17 cellular contexts compared by ENCODE assay signal in the genomic region with DNA sequence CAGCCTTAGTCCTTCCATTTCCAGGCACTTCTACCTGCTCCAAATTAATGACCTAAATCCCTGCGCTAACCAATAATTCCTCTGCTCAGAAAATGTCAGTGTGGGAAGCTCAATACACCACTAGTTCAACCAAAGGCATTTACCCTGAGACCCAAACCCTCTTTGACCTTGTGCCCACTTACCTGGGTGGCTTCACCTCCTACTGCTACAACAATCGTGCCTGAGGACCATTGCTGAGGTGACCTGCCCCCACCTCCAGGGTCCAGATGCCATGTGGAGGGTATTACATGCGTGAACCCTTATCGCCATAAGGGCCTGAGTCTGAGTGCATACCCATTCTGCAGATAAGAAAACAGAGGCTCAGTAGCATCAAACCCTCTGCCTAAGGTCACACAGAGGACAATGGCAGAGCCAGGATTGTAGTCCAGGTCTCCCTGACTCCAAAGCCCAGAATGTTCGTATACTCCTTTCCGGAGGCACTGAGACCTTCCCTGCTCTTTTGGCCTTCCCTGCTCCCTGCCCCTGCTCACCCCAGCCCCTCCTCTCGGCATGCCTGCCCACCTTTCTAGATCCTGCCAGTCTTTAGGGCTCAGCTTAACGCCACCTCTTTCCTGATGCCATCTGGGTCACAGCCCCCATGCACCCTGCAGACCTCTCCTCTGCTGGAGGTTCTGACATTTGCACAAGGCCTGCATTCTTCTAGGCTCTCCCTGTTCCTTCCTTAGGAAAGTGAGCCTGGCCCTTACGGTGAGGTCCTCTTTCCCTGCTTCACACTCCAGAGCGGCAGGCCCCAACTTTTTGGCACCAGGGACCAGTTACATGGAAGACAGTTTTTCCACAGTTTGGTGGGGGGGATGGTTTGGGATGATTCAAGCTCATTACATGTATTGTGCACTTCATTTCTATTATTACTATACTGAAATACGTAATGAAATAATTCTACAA.
DNase-seq lines count a peak whose midpoint lies in the region; ATAC-seq, FAIRE-seq and TF ChIP-seq lines count a peak whose summit lies in the region.
"Had no signal": no experiment of that assay in that cellular context is flagged by ENCODE, and none has a peak within 500 bp of the region (broad histone marks: within the 10 kb centered on the region; RNA-seq: fewer than 3 reads in every experiment).

No MANE protein-coding gene starts in this region.

- H3K4me1 ChIP-seq in SK-N-SH (ENCODE audit: control insufficient read depth in 1 of 2, insufficient read depth in 2 of 2, low read depth in 1 of 2, low read length in 1 of 2) (no peaks in the 10 kb centered on the region; a peak in 1 of 4 replicates), K562 (replicated peaks in 1 of 2; ENCODE audit: control insufficient read depth in 2 of 2, insufficient read depth in 2 of 2, low read length in 2 of 2) (peaks cover 0 to 12% of the 10 kb centered on the region in 2 experiments; a peak in 2 of 5 replicates), HepG2 (ENCODE audit: insufficient read depth, low read length) (peaks cover 49% of the 10 kb centered on the region), upper lobe of left lung (peaks cover 20 to 29% (median 23%) of the 10 kb centered on the region in 4 donors), mesendoderm (ENCODE audit: control insufficient read depth, low read depth, low read length) (no peaks in the 10 kb centered on the region)

- H2BK120ac ChIP-seq in mesendoderm (ENCODE audit: low read depth, low read length) = no peak overlapping the region

- in situ Hi-C loops in K562 (cut with MboI) (no loop called here), HepG2 (cut with HindIII; ENCODE audit: extremely low pct_ligation_motif_present, low pct_unique_long_range_greater_than_20kb) (loop anchor here (5.0 to 25.0 kb wide), 3 partner anchors 94 to 389 kb away; a partner anchor contains a TSS)

- no peak overlapping the region for H3K56ac ChIP-seq in mesendoderm (ENCODE audit: low read length)

- H3K4me3 ChIP-seq in SK-N-SH (ENCODE audit: low read depth in 2 of 2, low read length in 1 of 2) = no peak overlapping the region
- no peak overlapping the region for H3K4me3 ChIP-seq in K562
- H3K4me3 ChIP-seq in HepG2 (replicated peaks in 1 of 3; ENCODE audit: insufficient read depth in 1 of 3, low read depth in 2 of 3, low read length in 3 of 3) = no peak overlapping the region
- H3K4me3 ChIP-seq in upper lobe of left lung = no peak overlapping the region
- H3K4me3 ChIP-seq in mesendoderm (ENCODE audit: low read length) = no peak overlapping the region
- H3K4me3 ChIP-seq: GM12878 had no signal

- POLR2A ChIA-PET in SK-N-SH (lab: Yijun Ruan, JAX) (no interaction called here), K562 (lab: Yijun Ruan, JAX) (no interaction called here), HepG2 (lab: Yijun Ruan, JAX) (no interaction called here)

- no peak overlapping the region for H4K8ac ChIP-seq in mesendoderm (ENCODE audit: low read depth, low read length)

- H3K9ac ChIP-seq in SK-N-SH = no peak overlapping the region
- H3K9ac ChIP-seq in K562 (ENCODE audit: insufficient read depth in 1 of 2, low read depth in 2 of 2, low read length in 2 of 2) = no peak overlapping the region
- no peak overlapping the region for H3K9ac ChIP-seq in HepG2 (ENCODE audit: insufficient read depth, low read depth, low read length)
- no peak overlapping the region for H3K9ac ChIP-seq in mesendoderm (ENCODE audit: low read length)

- no peaks in the 10 kb centered on the region for H3K27me3 ChIP-seq in SK-N-SH (ENCODE audit: insufficient read depth)
- H3K27me3 ChIP-seq in K562 (ENCODE audit: control insufficient read depth in 2 of 2, insufficient read depth in 2 of 2, low read length in 2 of 2) = no peaks in the 10 kb centered on the region; a peak in 1 of 5 replicates
- H3K27me3 ChIP-seq in HepG2 (ENCODE audit: control insufficient read depth in 1 of 2, insufficient read depth in 2 of 2, low read length in 2 of 2) = peaks cover 3 to 7% of the 10 kb centered on the region in 2 experiments; a peak in 3 of 5 replicates
- peaks cover 0 to 19% (median 4%) of the 10 kb centered on the region in 4 donors for H3K27me3 ChIP-seq in upper lobe of left lung
- H3K27me3 ChIP-seq in mesendoderm (ENCODE audit: insufficient read depth, low read length, poor library complexity) = no peaks in the 10 kb centered on the region

- FAIRE-seq in K562 (lab: Jason Lieb, UNC) = no peak
- no peak for FAIRE-seq in HepG2 (lab: Jason Lieb, UNC)
- FAIRE-seq: GM12878 had no signal

- H3K4me2 ChIP-seq in SK-N-SH = no peak overlapping the region
- no peak overlapping the region for H3K4me2 ChIP-seq in K562 (ENCODE audit: insufficient read depth, low read length)
- no peak overlapping the region for H3K4me2 ChIP-seq in HepG2 (ENCODE audit: low read depth, low read length)
- no peak overlapping the region for H3K4me2 ChIP-seq in mesendoderm (ENCODE audit: low read length)

- BruUV-seq in K562 (replicated peaks; lab: Mats Ljungman, UMichigan) (no TSS peak), HepG2 (replicated peaks; lab: Mats Ljungman, UMichigan) (no TSS peak)

- CTCF ChIA-PET in SK-N-SH (lab: Yijun Ruan, JAX) = interaction anchor here (0.7 to 19.4 kb wide), 7 partner anchors 82 to 416 kb away, joined by 3 to 520 read pairs (median 5); no protein-coding TSS in a partner anchor
- CTCF ChIA-PET in K562 (lab: Yijun Ruan, JAX; ENCODE audit: low intra/inter-chr PET ratio) = no interaction called here
- CTCF ChIA-PET in HepG2 (lab: Yijun Ruan, JAX; ENCODE audit: low intra/inter-chr PET ratio, low total read pairs) = no interaction called here

- H3K9me2 ChIP-seq in SK-N-SH = no peaks in the 10 kb centered on the region

- H4K5ac ChIP-seq in mesendoderm (ENCODE audit: low read length) = no peak overlapping the region

- no peaks in the 10 kb centered on the region for H3K9me1 ChIP-seq in K562 (ENCODE audit: control insufficient read depth, insufficient read depth, low read length)

- no peaks in the 10 kb centered on the region for H3K79me2 ChIP-seq in SK-N-SH (ENCODE audit: insufficient read depth)
- no peaks in the 10 kb centered on the region for H3K79me2 ChIP-seq in K562 (ENCODE audit: control insufficient read depth, insufficient read depth, low read length)
- H3K79me2 ChIP-seq in HepG2 (ENCODE audit: insufficient read depth, low read length) = no peaks in the 10 kb centered on the region
- no peaks in the 10 kb centered on the region for H3K79me2 ChIP-seq in mesendoderm (ENCODE audit: control insufficient read depth, insufficient read depth, low read length)

- no peak for TF ChIP-seq EP300 in SK-N-SH (IDR thresholded peaks at IDR 0.05; ENCODE audit: borderline replicate concordance in 1 of 2, low read depth in 1 of 2, low read length in 1 of 2)
- no peak for TF ChIP-seq EP300 in K562 (IDR thresholded peaks at IDR 0.05; ENCODE audit: low read length)
- TF ChIP-seq EP300 in HepG2 (IDR thresholded peaks at IDR 0.05; ENCODE audit: low read depth in 2 of 2, low read length in 2 of 2) = no peak
- no peak for TF ChIP-seq EP300 in HepG2 (CRISPR knock-in tag; IDR thresholded peaks at IDR 0.05; ENCODE audit: borderline replicate concordance)
- TF ChIP-seq EP300 in upper lobe of left lung (IDR thresholded peaks at IDR 0.05) = no peak

- H4K20me1 ChIP-seq in SK-N-SH (ENCODE audit: insufficient read depth) (no peaks in the 10 kb centered on the region), K562 (replicated peaks; ENCODE audit: control insufficient read depth, insufficient read depth, low read length) (0 out of 2 replicates have a peak, but pooled peaks cover 3% of the 10 kb centered on the region), HepG2 (ENCODE audit: insufficient read depth, low read length) (peaks cover 3% of the 10 kb centered on the region; the same call in 1 of the 2 replicates)

- no peak for TF ChIP-seq RAD21 in SK-N-SH (IDR thresholded peaks at IDR 0.05; ENCODE audit: low read length)
- TF ChIP-seq RAD21 in K562 (CRISPR knock-in tag; conservative IDR thresholded peaks at IDR 0.05 in 1 of 2, IDR thresholded peaks at IDR 0.05 in 1 of 2) = no peak
- no peak for TF ChIP-seq RAD21 in HepG2 (CRISPR knock-in tag; IDR thresholded peaks at IDR 0.05)

- H3K36me3 ChIP-seq in SK-N-SH (replicated peaks in 1 of 2; ENCODE audit: control insufficient read depth in 1 of 2, insufficient read depth in 2 of 2, low read length in 1 of 2) (no peaks in the 10 kb centered on the region), K562 (ENCODE audit: control insufficient read depth, insufficient read depth, low read length) (no peaks in the 10 kb centered on the region), HepG2 (replicated peaks in 1 of 2; ENCODE audit: control insufficient read depth in 1 of 2, insufficient read depth in 2 of 2, low read length in 2 of 2) (no peaks in the 10 kb centered on the region), upper lobe of left lung (no peaks in the 10 kb centered on the region), mesendoderm (ENCODE audit: control insufficient read depth, insufficient read depth, low read length) (no peaks in the 10 kb centered on the region)

- H2BK5ac ChIP-seq in mesendoderm (ENCODE audit: low read length) = no peak overlapping the region

- no peak overlapping the region for H3K27ac ChIP-seq in SK-N-SH (ENCODE audit: low read depth in 2 of 2, low read length in 1 of 2)
- H3K27ac ChIP-seq in K562 (ENCODE audit: extremely low read depth, low read depth, low read length) = no peak overlapping the region
- no peak overlapping the region for H3K27ac ChIP-seq in HepG2 (ENCODE audit: extremely low read length, insufficient read depth, low read length)
- H3K27ac ChIP-seq in upper lobe of left lung = peak overlapping the region; percentile 75 to 86 (median 82)
- no peak overlapping the region for H3K27ac ChIP-seq in mesendoderm (ENCODE audit: low read depth, low read length)
- H3K27ac ChIP-seq: 22Rv1 had no signal

- WGBS in SK-N-SH (ENCODE audit: low lambda C conversion rate) = 65% methylated on average over 11 of the region's 11 CpGs
- WGBS in K562 (ENCODE audit: insufficient coverage, low coverage, missing lambda C conversion rate) = 8% methylated on average over 10 of the region's 11 CpGs
- WGBS in HepG2 (ENCODE audit: low lambda C conversion rate) = 94% methylated on average over 10 of the region's 11 CpGs
- 87 to 96% methylated on average over 10 to 11 of the region's 11 CpGs for WGBS in upper lobe of left lung, 2 donors
- no CpG with 5 or more reads among the region's 11 CpGs for WGBS in mesendoderm (ENCODE audit: extremely low coverage, insufficient coverage, low lambda C conversion rate)

- H3K4ac ChIP-seq in mesendoderm (ENCODE audit: low read depth, low read length) = no peak overlapping the region

- H3K9me3 ChIP-seq in SK-N-SH = no peaks in the 10 kb centered on the region
- no peaks in the 10 kb centered on the region for H3K9me3 ChIP-seq in K562 (replicated peaks; ENCODE audit: control insufficient read depth, insufficient read depth, low read depth, low read length)
- no peaks in the 10 kb centered on the region for H3K9me3 ChIP-seq in HepG2 (ENCODE audit: low read length)
- no peaks in the 10 kb centered on the region for H3K9me3 ChIP-seq in upper lobe of left lung

- no peaks in the 10 kb centered on the region for H3K79me1 ChIP-seq in mesendoderm (ENCODE audit: low read length)

- no peak overlapping the region for H2AFZ ChIP-seq in SK-N-SH (ENCODE audit: low read depth)
- no peak overlapping the region for H2AFZ ChIP-seq in K562 (ENCODE audit: low read depth, low read length)
- H2AFZ ChIP-seq in HepG2 (ENCODE audit: low read length) = no peak overlapping the region

- H3F3A ChIP-seq in SK-N-SH (replicated peaks; ENCODE audit: insufficient read depth) = no peaks in the 10 kb centered on the region

- H2BK15ac ChIP-seq in mesendoderm (replicated peaks; ENCODE audit: low read depth) = no peak overlapping the region

- H3K18ac ChIP-seq in mesendoderm (ENCODE audit: low read length) = no peak overlapping the region

- no peak for TF ChIP-seq POLR2A in K562 (conservative IDR thresholded peaks at IDR 0.05)
- 0 out of 4 replicates have a peak, but pooled peaks of 1 of the 2 experiments have one; percentile 36 for TF ChIP-seq POLR2A in HepG2 (IDR thresholded peaks at IDR 0.05; ENCODE audit: insufficient read depth in 1 of 2, low read depth in 2 of 2, low read length in 2 of 2)
- TF ChIP-seq POLR2A in upper lobe of left lung (IDR thresholded peaks at IDR 0.05) = no peak

- intact Hi-C loops in K562 (cut with micrococcal nuclease) (no loop called here), HepG2 (cut with micrococcal nuclease; ENCODE audit: unreplicated experiment) (loop anchor here (10.0 kb wide), 2 partner anchors 156 to 256 kb away; no protein-coding TSS in a partner anchor)

- DNase-seq in SK-N-SH = peak; percentile 9
- DNase-seq in K562 (ENCODE audit: extremely low read depth in 1 of 4, low spot score in 3 of 4) = no peak
- DNase-seq in HepG2 (ENCODE audit: low spot score) = no peak
- no peak for DNase-seq in upper lobe of left lung
- DNase-seq in stimulated activated CD4-positive, alpha-beta T cell treated with anti-CD3 and anti-CD28 coated beads, Interleukin-12 subunit alpha, Interleukin-12 subunit beta, amount 100 ng/mL, for 4 hours = no peak
- no peak for DNase-seq in mesendoderm
- DNase-seq: activated CD8-positive, alpha-beta T cell treated with anti-CD3 and anti-CD28 coated beads, Interleukin-2, amount 10 ng/mL, durations not matched to agents 7 days and 5 days; activated gamma-delta T cell; CD4-positive, alpha-beta memory T cell; cortex of kidney; hippocampal formation; naive B cell; NCI-H1105 had no signal

- H2AK5ac ChIP-seq in mesendoderm (ENCODE audit: low read length) = no peak overlapping the region

- no peak for ATAC-seq in SK-N-SH treated with all-trans-retinoic acid at 6 μM for 48 hours
- ATAC-seq in K562 = no peak
- ATAC-seq in HepG2 = no peak
- no peak for ATAC-seq in upper lobe of left lung (ENCODE audit: low FRiP score in 2 of 2)
- no peak for ATAC-seq in HG02840 (IDR thresholded peaks at IDR 0.05; ENCODE audit: low FRiP score, unreplicated experiment)
- ATAC-seq: activated CD8-positive, alpha-beta T cell treated with anti-CD3 and anti-CD28 coated beads, Interleukin-2, amount 10 ng/mL, durations not matched to agents 7 days and 5 days had no signal

- H3K23ac ChIP-seq in mesendoderm (ENCODE audit: low read length) = no peak overlapping the region

- no peak for TF ChIP-seq CTCF in SK-N-SH (IDR thresholded peaks at IDR 0.05)
- TF ChIP-seq CTCF in K562 (IDR thresholded peaks at IDR 0.05 in 2 of 3, conservative IDR thresholded peaks at IDR 0.05 in 1 of 3; ENCODE audit: insufficient read depth in 2 of 3, low read depth in 1 of 3, low read length in 3 of 3) = no peak
- no peak for TF ChIP-seq CTCF in HepG2 (CRISPR knock-in tag; IDR thresholded peaks at IDR 0.05)
- TF ChIP-seq CTCF in upper lobe of left lung (IDR thresholded peaks at IDR 0.05) = no peak

Comparison
In these comparisons a context has a peak if more than half of its experiments do, and no peak if none do; other contexts are left out.
1. H3K27ac ChIP-seq: peak in upper lobe of left lung (4 of 4); none in SK-N-SH (0 of 2), K562 (single experiment), HepG2 (single experiment) and mesendoderm (single experiment).